8 cellular contexts compared by ENCODE assay signal in genomic region chr22:29269230-29269604, GRCh38. TPM values are rescaled to one million over a fixed set of nuclear protein-coding genes. Genes with fewer than 3 reads are reported as not detected.
DNase-seq lines count a peak whose midpoint lies in the region; ATAC-seq and TF ChIP-seq lines count a peak whose summit lies in the region.

No MANE protein-coding gene starts in this region.

- H3K27me3 ChIP-seq in cardiac muscle cell (no peaks in the 10 kb centered on the region), lower lobe of right lung (ENCODE audit: low read depth) (no peaks in the 10 kb centered on the region)

- TF ChIP-seq CTCF in cardiac muscle cell (IDR thresholded peaks at IDR 0.05; ENCODE audit: low read depth, low read length) (no peak), astrocyte of the cerebellum (IDR thresholded peaks at IDR 0.05; ENCODE audit: low read depth, low read length, missing control alignments) (no peak), lower lobe of right lung (IDR thresholded peaks at IDR 0.05) (no peak), GM10266 (IDR thresholded peaks at IDR 0.05; ENCODE audit: control insufficient read depth, insufficient read depth, low read depth, missing control alignments) (no peak)

- DNase-seq in cardiac muscle cell (ENCODE audit: low read depth in 1 of 2, low spot score in 1 of 2) (peak; percentile 13 to 25), left ventricle myocardium superior (no peak), astrocyte of the cerebellum (ENCODE audit: low read depth) (no peak), lower lobe of right lung (no peak), GM10266 (ENCODE audit: extremely low spot score) (no peak), NCI-H2107 (lab: John Stamatoyannopoulos, UW) (no peak)

- H3K4me3 ChIP-seq in cardiac muscle cell = peak overlapping the region; percentile 71
- H3K4me3 ChIP-seq in astrocyte of the cerebellum (ENCODE audit: low read depth, low read length) = peak overlapping the region; percentile 89
- H3K4me3 ChIP-seq in lower lobe of right lung = peak overlapping the region; percentile 73
- peak overlapping the region; percentile 82 for H3K4me3 ChIP-seq in urinary bladder (ENCODE audit: low read depth, low read length)

- H3K27ac ChIP-seq in cardiac muscle cell (peak overlapping the region; percentile 100), lower lobe of right lung (peak overlapping the region; percentile 100), urinary bladder (ENCODE audit: low read depth) (peak overlapping the region; percentile 95)

- intact Hi-C loops in left ventricle myocardium superior (cut with micrococcal nuclease) = no loop called here
- intact Hi-C loops in lower lobe of right lung (cut with DNase I) = no loop called here

- H3K36me3 ChIP-seq in cardiac muscle cell = peaks cover 28% of the 10 kb centered on the region
- H3K36me3 ChIP-seq in lower lobe of right lung = peaks cover 38% of the 10 kb centered on the region
- H3K36me3 ChIP-seq in urinary bladder (ENCODE audit: insufficient read depth) = peaks cover 2% of the 10 kb centered on the region

- in situ Hi-C loops in astrocyte of the cerebellum (cut with HindIII; ENCODE audit: low sequenced_read_pairs) = no loop called here

- ATAC-seq in left ventricle myocardium superior (no peak), lower lobe of right lung (no peak), HG02763 (IDR thresholded peaks at IDR 0.05; ENCODE audit: unreplicated experiment) (no peak)

- 1% methylated on average over 14 of the region's 14 CpGs for WGBS in urinary bladder

- H3K4me1 ChIP-seq in cardiac muscle cell (ENCODE audit: low read depth) (peaks cover 25% of the 10 kb centered on the region), lower lobe of right lung (peaks cover 58% of the 10 kb centered on the region), urinary bladder (ENCODE audit: insufficient read depth) (no peaks in the 10 kb centered on the region)

- H3K9me3 ChIP-seq in cardiac muscle cell (ENCODE audit: low read depth) (no peaks in the 10 kb centered on the region), lower lobe of right lung (no peaks in the 10 kb centered on the region)

RNA-seq across cellular contexts. Expression of gene EWSR1, which starts 1.1 kb away (rescaled TPM):
- total RNA-seq in cardiac muscle cell (233 and 266 TPM in 2 replicates), left ventricle myocardium superior (121 TPM), lower lobe of right lung (159 TPM), urinary bladder (98.6 TPM)
- polyA plus RNA-seq in cardiac muscle cell (328 and 349 TPM in 2 replicates), urinary bladder (143 TPM)

RNA-seq across cellular contexts. Expression of gene RHBDD3, which starts 1.4 kb away (rescaled TPM):
- total RNA-seq in cardiac muscle cell (88.6 and 102 TPM in 2 replicates), left ventricle myocardium superior (16.6 TPM), lower lobe of right lung (16.4 TPM), urinary bladder (11.7 TPM)
- polyA plus RNA-seq in cardiac muscle cell (80.4 and 83.7 TPM in 2 replicates), urinary bladder (26.9 TPM)

RNA-seq across cellular contexts. Expression of gene GAS2L1, which starts 37.2 kb away (rescaled TPM):
- total RNA-seq in cardiac muscle cell (14.3 and 17.3 TPM in 2 replicates), left ventricle myocardium superior (23.2 TPM), lower lobe of right lung (29.9 TPM), urinary bladder (4.8 TPM)
- polyA plus RNA-seq in cardiac muscle cell (21.0 and 25.0 TPM in 2 replicates), urinary bladder (33.7 TPM)

RNA-seq across cellular contexts. Expression of gene RASL10A, which starts 46.3 kb away (rescaled TPM):
- total RNA-seq in cardiac muscle cell (3.6 and 4.1 TPM in 2 replicates), left ventricle myocardium superior (1.2 TPM), lower lobe of right lung (0.83 TPM), urinary bladder (0.58 TPM)
- polyA plus RNA-seq in cardiac muscle cell (1.2 and 3.5 TPM in 2 replicates), urinary bladder (2.0 TPM)

Comparison
In these comparisons a context has a peak if more than half of its experiments do, and no peak if none do; other contexts are left out.
1. DNase-seq: peak in cardiac muscle cell (2 of 2); none in left ventricle myocardium superior (single experiment), astrocyte of the cerebellum (single experiment), lower lobe of right lung (single experiment), GM10266 (single experiment) and NCI-H2107 (single experiment).
2. Peak in every context shown above with its lines, with median percentiles within 50 percentile points of each other: H3K27ac ChIP-seq and H3K4me3 ChIP-seq.